Comparison of ENCODE assay signal across 15 cellular contexts in the genomic region with DNA sequence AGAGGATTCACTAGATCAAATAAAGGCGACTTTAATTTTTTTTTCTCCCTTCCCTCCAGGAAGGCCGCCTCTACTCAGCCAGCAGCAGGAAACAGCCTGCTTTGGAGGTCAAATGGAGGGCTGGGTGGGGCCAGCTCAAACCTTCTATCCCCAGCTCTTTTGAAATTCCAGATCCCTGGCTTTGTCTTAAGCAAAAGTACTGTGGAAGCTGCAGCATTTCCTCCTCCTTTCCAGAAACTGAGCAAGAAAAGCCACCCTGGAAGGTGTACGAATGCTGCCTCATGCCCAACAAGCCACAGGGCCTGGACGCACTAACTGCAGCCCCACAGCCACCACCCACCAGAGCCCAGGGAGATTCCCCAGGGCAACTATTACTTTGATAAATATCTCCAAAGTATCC. TPM values are rescaled to one million over a fixed set of nuclear protein-coding genes. Genes with fewer than 3 reads are reported as not detected.
DNase-seq lines count a peak whose midpoint lies in the region; ATAC-seq and TF ChIP-seq lines count a peak whose summit lies in the region.
"Had no signal": no experiment of that assay in that cellular context is flagged by ENCODE, and none has a peak within 500 bp of the region (broad histone marks: within the 10 kb centered on the region; RNA-seq: fewer than 3 reads in every experiment).

No MANE protein-coding gene starts in this region.

- ATAC-seq in Right ventricle myocardium superior (ENCODE audit: poor library complexity) (peak; percentile 63), HG03342 (IDR thresholded peaks at IDR 0.05; ENCODE audit: unreplicated experiment) (no peak)
- ATAC-seq: PC-3 had no signal

- H3K36me3 ChIP-seq in mesenchymal stem cell (ENCODE audit: control insufficient read depth in 1 of 2, insufficient read depth in 2 of 2, low read depth in 1 of 2, low read length in 2 of 2): peaks cover 6 to 34% of the 10 kb centered on the region in 2 experiments

- H2BK12ac ChIP-seq in mesenchymal stem cell (ENCODE audit: low read length in 2 of 2): no peak overlapping the region

- H3K4me3 ChIP-seq in fibroblast of mammary gland (ENCODE audit: control insufficient read depth, low read depth, low read length) (no peak overlapping the region), mesenchymal stem cell (ENCODE audit: insufficient read depth in 1 of 2, low read depth in 1 of 2, low read length in 2 of 2) (no peak overlapping the region)
- H3K4me3 ChIP-seq: skin epidermis had no signal

- H2BK5ac ChIP-seq in mesenchymal stem cell (ENCODE audit: low read depth, low read length, poor library complexity, severe bottlenecking): no peak overlapping the region

- no peaks in the 10 kb centered on the region for H3K4me1 ChIP-seq in mesenchymal stem cell (ENCODE audit: control insufficient read depth, insufficient read depth, low read depth, low read length)

- H2AK5ac ChIP-seq in mesenchymal stem cell (ENCODE audit: low read length, severe bottlenecking): no peak overlapping the region

- H3K18ac ChIP-seq in mesenchymal stem cell (ENCODE audit: low read depth in 1 of 2, low read length in 2 of 2): peak overlapping the region in 1 of 2 experiments; percentile 21

- H2BK15ac ChIP-seq in mesenchymal stem cell (ENCODE audit: low read depth, poor library complexity, severe bottlenecking): no peak overlapping the region

- no peak overlapping the region for H2BK120ac ChIP-seq in mesenchymal stem cell (ENCODE audit: low read depth, low read length)

- 29% methylated on average over 1 of the region's 4 CpGs for WGBS in mesenchymal stem cell

- H3K14ac ChIP-seq in mesenchymal stem cell (ENCODE audit: low read length in 2 of 2): no peak overlapping the region

- H2AFZ ChIP-seq in mesenchymal stem cell (ENCODE audit: low read depth, low read length): no peak overlapping the region

- no peak overlapping the region for H3K4me2 ChIP-seq in mesenchymal stem cell (ENCODE audit: low read length, poor library complexity, severe bottlenecking)

- H3K4ac ChIP-seq in mesenchymal stem cell (ENCODE audit: low read depth in 1 of 2, low read length in 2 of 2): no peak overlapping the region

- no peaks in the 10 kb centered on the region for H3K79me1 ChIP-seq in mesenchymal stem cell (replicated peaks; ENCODE audit: low read length, poor library complexity, severe bottlenecking)

- peak overlapping the region; percentile 23 for H3K9ac ChIP-seq in mesenchymal stem cell (ENCODE audit: low read length)

- no peak for TF ChIP-seq CTCF in fibroblast of mammary gland (conservative IDR thresholded peaks at IDR 0.05; ENCODE audit: control insufficient read depth, insufficient read depth, low read depth, low read length)

- no peak overlapping the region for H4K8ac ChIP-seq in mesenchymal stem cell (ENCODE audit: low read length)

- intact Hi-C loops in Right ventricle myocardium superior (cut with DNase I) (no loop called here), cardiac septum (cut with DNase I) (loop anchor here (2.0 kb wide), 1 partner anchor 44 kb away; no protein-coding TSS in a partner anchor)

- no peak overlapping the region for H4K91ac ChIP-seq in mesenchymal stem cell (ENCODE audit: low read length)

- no peaks in the 10 kb centered on the region for H3K9me3 ChIP-seq in mesenchymal stem cell (ENCODE audit: control insufficient read depth, low read length)

- H3K27me3 ChIP-seq in mesenchymal stem cell (ENCODE audit: control insufficient read depth in 1 of 2, insufficient read depth in 1 of 2, low read length in 2 of 2): peaks cover 0 to 4% of the 10 kb centered on the region in 2 experiments

- DNase-seq in Right ventricle myocardium superior (no peak), cardiac septum (ENCODE audit: low spot score) (no peak), fibroblast of mammary gland (ENCODE audit: low read depth) (peak; percentile 14), mesenchymal stem cell (peak; percentile 50), SK-N-DZ (ENCODE audit: low spot score) (no peak), NCI-H1092 treated with DMSO at 0.1 percent for 48 hours (lab: John Stamatoyannopoulos, UW) (no peak), NCI-H1436 (lab: John Stamatoyannopoulos, UW) (no peak)
- DNase-seq: 8988T, DMS 273 treated with DMSO at 0.1 percent for 48 hours, midbrain, NCI-H187, PC-3 had no signal

- H3K27ac ChIP-seq in mesenchymal stem cell (ENCODE audit: low read length, poor library complexity, severe bottlenecking): peak overlapping the region; percentile 49
- H3K27ac ChIP-seq: skin epidermis had no signal

- H3K23ac ChIP-seq in mesenchymal stem cell (ENCODE audit: low read length in 2 of 2): no peak overlapping the region

RNA-seq across cellular contexts. Expression of a gene that starts 55.1 kb away (rescaled TPM):
- total RNA-seq in Right ventricle myocardium superior (not detected), cardiac septum (not detected)
- polyA plus RNA-seq in mesenchymal stem cell (2013, experiment 1 of 2): not detected
- polyA plus RNA-seq in mesenchymal stem cell (2013, experiment 2 of 2): not detected
- polyA plus RNA-seq in SK-N-DZ (2014; cell fraction: cytosol; rRNA removed): not detected in 2 replicates
- not detected in 2 replicates for polyA plus RNA-seq in SK-N-DZ (2014; cell fraction: nucleus; rRNA removed)
- total RNA-seq: HT1080, PC-3 had no signal

Comparison
In these comparisons a context has a peak if more than half of its experiments do, and no peak if none do; other contexts are left out.
1. DNase-seq: peak in fibroblast of mammary gland (single experiment) and mesenchymal stem cell (single experiment); none in Right ventricle myocardium superior (single experiment), cardiac septum (single experiment), SK-N-DZ (single experiment), NCI-H1092 treated with DMSO at 0.1 percent for 48 hours (single experiment) and NCI-H1436 (single experiment).